21 cellular contexts compared by ENCODE assay signal in the genomic region with DNA sequence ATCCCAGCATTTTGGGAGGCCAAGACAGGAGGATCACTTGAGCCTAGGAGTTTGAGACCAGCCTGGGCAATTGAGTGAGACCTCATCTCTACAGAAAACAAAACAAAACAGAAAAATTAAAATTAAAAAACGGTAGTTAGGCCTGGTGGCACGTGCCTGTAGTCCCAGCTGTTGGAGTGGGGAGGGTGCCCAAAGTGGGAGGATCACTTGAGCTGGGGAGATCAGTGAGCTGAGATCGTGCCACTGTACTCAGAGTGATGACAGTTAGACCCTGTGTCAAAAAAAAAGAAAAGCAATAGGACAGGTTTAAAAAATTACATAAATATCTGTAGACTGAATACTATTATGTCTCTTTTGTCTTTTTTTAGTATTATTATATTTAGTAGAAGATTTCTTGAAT.
"Had no signal": no experiment of that assay in that cellular context is flagged by ENCODE, and none has a peak within 500 bp of the region (broad histone marks: within the 10 kb centered on the region; RNA-seq: fewer than 3 reads in every experiment).

No MANE protein-coding gene starts in this region.

- H3K4me3 Mint-ChIP-seq: activated CD4-positive, alpha-beta T cell treated with anti-CD3 and anti-CD28 coated beads for 36 hours; activated CD8-positive, alpha-beta memory T cell treated with anti-CD3 and anti-CD28 coated beads, Interleukin-2, amount 10 ng/mL, durations not matched to agents 7 days and 5 days; activated CD8-positive, alpha-beta T cell treated with anti-CD3 and anti-CD28 coated beads, Interleukin-2, amount 10 ng/mL, durations not matched to agents 7 days and 5 days; activated naive CD4-positive, alpha-beta T cell treated with anti-CD3 and anti-CD28 coated beads, Interleukin-2, amount 50 U/mL, for 24 hours; mesothelial cell of epicardium; naive thymus-derived CD4-positive, alpha-beta T cell; stimulated activated naive B cell treated with anti-CD40 and anti-IgM and Interleukin-4, amounts not matched to agents 10 μg/mL and 1 μg/mL and 100 μg/mL, for 72 hours; T-cell; T-helper 2 cell treated with Interferon-gamma antibody and Interleukin-4, amounts not matched to agents 5 μg/mL and 100 μg/mL, for 36 hours had no signal

- H3K4me1 ChIP-seq: breast epithelium, suprapubic skin, tibial nerve had no signal

- H3K27me3 Mint-ChIP-seq: activated CD4-positive, alpha-beta T cell treated with anti-CD3 and anti-CD28 coated beads for 36 hours; activated CD8-positive, alpha-beta memory T cell treated with anti-CD3 and anti-CD28 coated beads, Interleukin-2, amount 10 ng/mL, durations not matched to agents 7 days and 5 days; activated naive CD4-positive, alpha-beta T cell treated with anti-CD3 and anti-CD28 coated beads, Interleukin-2, amount 50 U/mL, for 24 hours; naive thymus-derived CD4-positive, alpha-beta T cell; stimulated activated naive B cell treated with anti-CD40 and anti-IgM and Interleukin-4, amounts not matched to agents 10 μg/mL and 1 μg/mL and 100 μg/mL, for 72 hours; T-cell had no signal

- H3K4me3 ChIP-seq: breast epithelium, coronary artery, suprapubic skin, tibial nerve had no signal

- H3K27ac ChIP-seq: breast epithelium, coronary artery, suprapubic skin, tibial nerve had no signal

- H3K27ac Mint-ChIP-seq: activated CD4-positive, alpha-beta T cell treated with anti-CD3 and anti-CD28 coated beads for 36 hours; activated CD8-positive, alpha-beta memory T cell treated with anti-CD3 and anti-CD28 coated beads, Interleukin-2, amount 10 ng/mL, durations not matched to agents 7 days and 5 days; activated CD8-positive, alpha-beta T cell treated with anti-CD3 and anti-CD28 coated beads, Interleukin-2, amount 10 ng/mL, durations not matched to agents 7 days and 5 days; activated T-helper 2 cell treated with anti-CD3 and anti-CD28 coated beads, Interferon-gamma antibody, Interleukin-2, Interleukin-4, amounts not matched to agents 10 μg/mL and 5 μg/mL and 100 μg/mL, durations not matched to agents 14 hours and 24 hours and 36 hours; mesothelial cell of epicardium; naive thymus-derived CD4-positive, alpha-beta T cell; stimulated activated naive B cell treated with anti-CD40 and anti-IgM and Interleukin-4, amounts not matched to agents 10 μg/mL and 1 μg/mL and 100 μg/mL, for 72 hours; T-cell; T-helper 2 cell treated with Interferon-gamma antibody and Interleukin-4, amounts not matched to agents 5 μg/mL and 100 μg/mL, for 36 hours had no signal

- ATAC-seq: activated CD4-positive, alpha-beta T cell treated with anti-CD3 and anti-CD28 coated beads for 36 hours; activated CD8-positive, alpha-beta memory T cell treated with anti-CD3 and anti-CD28 coated beads, Interleukin-2, amount 10 ng/mL, durations not matched to agents 7 days and 5 days; activated CD8-positive, alpha-beta T cell treated with anti-CD3 and anti-CD28 coated beads, Interleukin-2, amount 10 ng/mL, durations not matched to agents 7 days and 5 days; naive thymus-derived CD4-positive, alpha-beta T cell; stimulated activated naive B cell treated with anti-CD40 and anti-IgM and Interleukin-4, amounts not matched to agents 10 μg/mL and 1 μg/mL and 100 μg/mL, for 72 hours; T-cell had no signal

- H3K36me3 ChIP-seq: breast epithelium had no signal

- H3K4me1 Mint-ChIP-seq: activated CD8-positive, alpha-beta memory T cell treated with anti-CD3 and anti-CD28 coated beads, Interleukin-2, amount 10 ng/mL, durations not matched to agents 7 days and 5 days had no signal

- H3K9me3 ChIP-seq: breast epithelium, suprapubic skin, tibial nerve had no signal

- H3K27me3 ChIP-seq: breast epithelium, suprapubic skin, tibial nerve had no signal

- DNase-seq: activated CD4-positive, alpha-beta T cell treated with anti-CD3 and anti-CD28 coated beads for 36 hours; activated CD4-positive, CD25-positive, alpha-beta regulatory T cell; activated CD8-positive, alpha-beta memory T cell treated with anti-CD3 and anti-CD28 coated beads, Interleukin-2, amount 10 ng/mL, durations not matched to agents 7 days and 5 days; activated CD8-positive, alpha-beta T cell treated with anti-CD3 and anti-CD28 coated beads, Interleukin-2, amount 10 ng/mL, durations not matched to agents 7 days and 5 days; activated T-cell treated with anti-CD3 and anti-CD28 coated beads, Interleukin-2, amount 50 U/mL, for 48 hours; cerebellar nuclear complex; foreskin melanocyte; islet precursor cell; naive thymus-derived CD4-positive, alpha-beta T cell; stimulated activated CD4-positive, alpha-beta T cell treated with anti-CD3 and anti-CD28 coated beads, Interleukin-15, amount 100 ng/mL, for 24 hours; stimulated activated CD4-positive, alpha-beta T cell treated with anti-CD3 and anti-CD28 coated beads, Interleukin-2, amount 100 ng/mL, for 24 hours; stimulated activated naive B cell treated with anti-CD40 and anti-IgM and Interleukin-4, amounts not matched to agents 10 μg/mL and 1 μg/mL and 100 μg/mL, for 72 hours; T-cell had no signal

- H3K9me3 Mint-ChIP-seq: activated naive CD4-positive, alpha-beta T cell treated with anti-CD3 and anti-CD28 coated beads, Interleukin-2, amount 50 U/mL, for 24 hours; activated T-helper 2 cell treated with anti-CD3 and anti-CD28 coated beads, Interferon-gamma antibody, Interleukin-2, Interleukin-4, amounts not matched to agents 10 μg/mL and 5 μg/mL and 100 μg/mL, durations not matched to agents 14 hours and 24 hours and 36 hours; mesothelial cell of epicardium; stimulated activated naive B cell treated with anti-CD40 and anti-IgM and Interleukin-4, amounts not matched to agents 10 μg/mL and 1 μg/mL and 100 μg/mL, for 72 hours; T-cell; T-helper 2 cell treated with Interferon-gamma antibody and Interleukin-4, amounts not matched to agents 5 μg/mL and 100 μg/mL, for 36 hours had no signal
